ENCODE assay signal across 26 cellular contexts in genomic region chr14:106803379-106803778, GRCh38.
"Had no signal": no experiment of that assay in that cellular context is flagged by ENCODE, and none has a peak within 500 bp of the region (broad histone marks: within the 10 kb centered on the region; RNA-seq: fewer than 3 reads in every experiment).

No MANE protein-coding gene starts in this region.

- H3K9me3 ChIP-seq: gastrocnemius medialis, mucosa of descending colon, neutrophil, prostate gland, right atrium auricular region, sigmoid colon, stomach, thyroid gland, vagina had no signal

- ATAC-seq: esophagus mucosa; gastrocnemius medialis; left lobe of liver; natural killer cell treated with Interleukin-12 subunit alpha and Interleukin-12 subunit beta and Interleukin-15 and Interleukin-18, amount 100 ng/mL, for 72 hours; stimulated activated effector memory CD8-positive, alpha-beta T cell treated with anti-CD3 and anti-CD28 coated beads, Interleukin-12 subunit alpha, Interleukin-12 subunit beta, amount 100 ng/mL, for 72 hours had no signal

- H3K79me2 ChIP-seq: parathyroid adenoma had no signal

- H3K27ac ChIP-seq: epithelial cell of prostate, gastrocnemius medialis, neutrophil, parathyroid adenoma, prostate gland, right atrium auricular region, sigmoid colon, stomach, thyroid gland, vagina had no signal

- H2AFZ ChIP-seq: parathyroid adenoma had no signal

- H3K27me3 ChIP-seq: gastrocnemius medialis, right atrium auricular region, thyroid gland, vagina had no signal

- H3K4me1 ChIP-seq: gastrocnemius medialis, parathyroid adenoma, prostate gland, right atrium auricular region, sigmoid colon, stomach, thyroid gland, vagina had no signal

- H3K9ac ChIP-seq: parathyroid adenoma had no signal

- H3K36me3 ChIP-seq: gastrocnemius medialis, neutrophil, prostate gland, right atrium auricular region, sigmoid colon, stomach, thyroid gland, vagina had no signal

- FAIRE-seq: kidney had no signal

- H3K4me3 ChIP-seq: gastrocnemius medialis, mucosa of descending colon, prostate gland, right atrium auricular region, sigmoid colon, stomach, thyroid gland, vagina had no signal

- DNase-seq: effector CD8-positive, alpha-beta T cell; endodermal cell; foreskin fibroblast; gastrocnemius medialis; head of caudate nucleus; kidney; mesenchymal stem cell; mucosa of descending colon; naive B cell; sigmoid colon; stimulated activated CD4-positive, alpha-beta T cell treated with anti-CD3 and anti-CD28 coated beads, Interleukin-2, amount 100 ng/mL, for 24 hours; stimulated activated CD4-positive, alpha-beta T cell treated with anti-CD3 and anti-CD28 coated beads, Interleukin-4, amount 100 ng/mL, for 24 hours; stimulated activated naive CD4-positive, alpha-beta T cell treated with Interleukin-2 at 50 U/mL for 16 hours; stomach; thyroid gland; trophoblast cell had no signal
